15 cellular contexts compared by ENCODE assay signal in the genomic region with DNA sequence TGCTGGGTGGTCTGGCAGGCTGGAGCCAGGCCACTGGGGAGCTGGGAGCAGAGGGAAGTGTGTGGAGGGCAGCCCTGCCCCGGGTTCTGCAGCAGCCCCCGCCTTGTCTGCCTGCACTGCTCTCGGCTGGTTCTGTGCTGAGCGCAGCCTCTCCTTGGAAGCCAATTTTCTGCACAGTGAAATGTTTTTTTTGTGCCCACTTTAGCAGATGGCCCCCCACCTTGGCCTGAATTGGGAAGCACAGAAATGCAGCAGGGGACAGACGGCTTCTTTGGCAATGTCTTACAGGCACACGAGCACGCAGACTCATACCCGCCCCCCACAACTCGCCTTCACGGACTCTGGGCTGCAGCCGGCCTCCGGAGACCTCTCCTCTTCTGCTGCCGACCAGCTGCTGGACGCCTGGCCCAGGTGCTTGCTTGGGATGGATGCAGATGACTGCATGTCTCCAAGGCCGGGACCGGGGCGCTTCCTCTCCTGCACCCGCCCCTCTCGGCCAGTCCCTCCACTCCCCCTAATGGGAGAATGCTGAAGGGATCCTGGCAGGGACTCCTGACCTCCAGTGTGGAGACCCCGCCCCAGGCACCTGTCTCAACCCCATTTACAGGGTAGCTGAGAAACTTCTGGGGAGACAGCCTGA. TPM values are rescaled to one million over a fixed set of nuclear protein-coding genes. Genes with fewer than 3 reads are reported as not detected.
DNase-seq lines count a peak whose midpoint lies in the region; ATAC-seq and TF ChIP-seq lines count a peak whose summit lies in the region.
"Had no signal": no experiment of that assay in that cellular context is flagged by ENCODE, and none has a peak within 500 bp of the region (broad histone marks: within the 10 kb centered on the region; RNA-seq: fewer than 3 reads in every experiment).

No MANE protein-coding gene starts in this region.

- H3K4me3 ChIP-seq in BLaER1 treated with 17β-estradiol and CSF1 and Interleukin-3, amounts not matched to agents 10 nM and 100 nM = no peak overlapping the region
- no peak overlapping the region for H3K4me3 ChIP-seq in dorsolateral prefrontal cortex
- no peak overlapping the region for H3K4me3 ChIP-seq in rectal smooth muscle tissue (ENCODE audit: low read length)
- H3K4me3 ChIP-seq in smooth muscle cell = no peak overlapping the region
- H3K4me3 ChIP-seq: GM12878 had no signal

- H2AFZ ChIP-seq in smooth muscle cell (ENCODE audit: low read depth) = no peak overlapping the region

- DNase-seq in NCI-H446 treated with DMSO at 0.1 percent for 48 hours (lab: John Stamatoyannopoulos, UW) (peak; percentile 55), dorsolateral prefrontal cortex (peak in 1 of 10 donors; percentile 74), smooth muscle cell (lab: John Stamatoyannopoulos, UW; ENCODE audit: unreplicated experiment) (no peak)
- DNase-seq: 8988T; AML-193; Calu3; CD4-positive, alpha-beta T cell; DMS 273 treated with DMSO at 0.1 percent for 48 hours had no signal

- H3K79me2 ChIP-seq in smooth muscle cell (ENCODE audit: low read depth) = no peaks in the 10 kb centered on the region

- no peak overlapping the region for H3K9ac ChIP-seq in BLaER1 treated with 17β-estradiol and CSF1 and Interleukin-3, amounts not matched to agents 10 nM and 100 nM
- no peak overlapping the region for H3K9ac ChIP-seq in rectal smooth muscle tissue (ENCODE audit: low read length)
- no peak overlapping the region for H3K9ac ChIP-seq in smooth muscle cell (ENCODE audit: low read depth)

- no peak overlapping the region for H3K27ac ChIP-seq in BLaER1 treated with 17β-estradiol and CSF1 and Interleukin-3, amounts not matched to agents 10 nM and 100 nM
- H3K27ac ChIP-seq in dorsolateral prefrontal cortex (peak overlapping the region in 30 of 59 donors; percentile 11 to 98 (median 43)), rectal smooth muscle tissue (ENCODE audit: low read depth, low read length) (peak overlapping the region; percentile 67), smooth muscle cell (ENCODE audit: low read depth) (no peak overlapping the region)
- H3K27ac ChIP-seq: HL-60 had no signal

- 72% methylated on average over 20 of the region's 20 CpGs for WGBS in smooth muscle cell (ENCODE audit: low lambda C conversion rate)

- H3K9me3 ChIP-seq in BLaER1 treated with 17β-estradiol and CSF1 and Interleukin-3, amounts not matched to agents 10 nM and 100 nM (replicated peaks in 1 of 11) = no peaks in the 10 kb centered on the region
- no peaks in the 10 kb centered on the region for H3K9me3 ChIP-seq in smooth muscle cell (replicated peaks; ENCODE audit: low read depth)

- H3K27me3 ChIP-seq in BLaER1 treated with 17β-estradiol and CSF1 and Interleukin-3, amounts not matched to agents 10 nM and 100 nM = peaks cover 20 to 62% (median 50%) of the 10 kb centered on the region in 11 experiments
- H3K27me3 ChIP-seq in dorsolateral prefrontal cortex = peaks cover 0 to 9% (median 0%) of the 10 kb centered on the region in 45 donors
- H3K27me3 ChIP-seq in rectal smooth muscle tissue (ENCODE audit: control insufficient read depth, insufficient read depth, low read length) = no peaks in the 10 kb centered on the region
- H3K27me3 ChIP-seq in smooth muscle cell (ENCODE audit: low read depth) = peaks cover 44% of the 10 kb centered on the region

- TF ChIP-seq CTCF in dorsolateral prefrontal cortex (IDR thresholded peaks at IDR 0.05 in 54 of 56, conservative IDR thresholded peaks at IDR 0.05 in 2 of 56; ENCODE audit: low read depth in 1 of 56, partially characterized antibody in 56 of 56) (no peak), smooth muscle cell (IDR thresholded peaks at IDR 0.05; ENCODE audit: borderline replicate concordance, insufficient read depth, poor library complexity, severe bottlenecking) (no peak)

- H3K36me3 ChIP-seq in BLaER1 treated with 17β-estradiol and CSF1 and Interleukin-3, amounts not matched to agents 10 nM and 100 nM = no peaks in the 10 kb centered on the region
- H3K36me3 ChIP-seq in rectal smooth muscle tissue (ENCODE audit: control insufficient read depth, insufficient read depth, low read length) (no peaks in the 10 kb centered on the region), smooth muscle cell (ENCODE audit: low read depth) (no peaks in the 10 kb centered on the region)

- peaks cover 15 to 29% (median 24%) of the 10 kb centered on the region in 10 experiments for H3K4me1 ChIP-seq in BLaER1 treated with 17β-estradiol and CSF1 and Interleukin-3, amounts not matched to agents 10 nM and 100 nM
- H3K4me1 ChIP-seq in rectal smooth muscle tissue (ENCODE audit: control insufficient read depth, insufficient read depth, low read length) (peaks cover 32% of the 10 kb centered on the region), smooth muscle cell (ENCODE audit: low read depth) (no peaks in the 10 kb centered on the region)

- ATAC-seq in HG03432 (IDR thresholded peaks at IDR 0.05; ENCODE audit: unreplicated experiment) (no peak), GM21526 (IDR thresholded peaks at IDR 0.05; ENCODE audit: low FRiP score, unreplicated experiment) (no peak), HG02981 (IDR thresholded peaks at IDR 0.05; ENCODE audit: unreplicated experiment) (no peak)
- ATAC-seq: GM12878 had no signal

- intact Hi-C loops in dorsolateral prefrontal cortex (cut with DNase I) = no loop called here

- peaks cover 0 to 15% (median 0%) of the 10 kb centered on the region in 11 experiments; a peak in 7 of 22 replicates for H4K20me1 ChIP-seq in BLaER1 treated with 17β-estradiol and CSF1 and Interleukin-3, amounts not matched to agents 10 nM and 100 nM
- H4K20me1 ChIP-seq in smooth muscle cell (ENCODE audit: low read depth) = no peaks in the 10 kb centered on the region

- peak overlapping the region in 6 of 11 experiments; percentile 7 to 40 (median 20); a peak in 8 of 22 replicates for H3K4me2 ChIP-seq in BLaER1 treated with 17β-estradiol and CSF1 and Interleukin-3, amounts not matched to agents 10 nM and 100 nM
- no peak overlapping the region for H3K4me2 ChIP-seq in smooth muscle cell

- H3F3A ChIP-seq in smooth muscle cell (ENCODE audit: low read depth) = no peaks in the 10 kb centered on the region

RNA-seq across cellular contexts. Expression of gene NPTX1, which starts 14.8 kb away (rescaled TPM):
- total RNA-seq in dorsolateral prefrontal cortex = 100 to 1,000 TPM in 119 of 120 experiments, 10 to 100 TPM in 1; 88.1 to 345 (median 239) TPM
- 1.8 and 3.9 TPM in 2 replicates for total RNA-seq in smooth muscle cell
- polyA plus RNA-seq in smooth muscle cell = 5.9 and 7.6 TPM in 2 replicates
- total RNA-seq: GM12878 had no signal
- polyA plus RNA-seq: GM12878 had no signal

RNA-seq across cellular contexts. Expression of gene ENDOV, which starts 46.7 kb away (rescaled TPM):
- 10 to 100 TPM; 21.4 to 61.2 (median 36.5) TPM for total RNA-seq in dorsolateral prefrontal cortex
- 22.2 and 31.6 TPM in 2 replicates for total RNA-seq in smooth muscle cell
- polyA plus RNA-seq in smooth muscle cell = 59.7 and 61.7 TPM in 2 replicates

Comparison
In these comparisons a context has a peak if more than half of its experiments do, and no peak if none do; other contexts are left out.
1. H3K27ac ChIP-seq: peak in dorsolateral prefrontal cortex (30 of 59) and rectal smooth muscle tissue (single experiment); none in BLaER1 treated with 17β-estradiol and CSF1 and Interleukin-3, amounts not matched to agents 10 nM and 100 nM (0 of 11) and smooth muscle cell (single experiment).
2. RNA of gene NPTX1, which starts 14.8 kb away (total RNA-seq): 88.1 to 345 TPM in dorsolateral prefrontal cortex; 1.8 to 3.9 TPM in smooth muscle cell; every median in the first group is over 10 times any median in the second.